Comparison of ENCODE assay signal across 19 cellular contexts in the genomic region with DNA sequence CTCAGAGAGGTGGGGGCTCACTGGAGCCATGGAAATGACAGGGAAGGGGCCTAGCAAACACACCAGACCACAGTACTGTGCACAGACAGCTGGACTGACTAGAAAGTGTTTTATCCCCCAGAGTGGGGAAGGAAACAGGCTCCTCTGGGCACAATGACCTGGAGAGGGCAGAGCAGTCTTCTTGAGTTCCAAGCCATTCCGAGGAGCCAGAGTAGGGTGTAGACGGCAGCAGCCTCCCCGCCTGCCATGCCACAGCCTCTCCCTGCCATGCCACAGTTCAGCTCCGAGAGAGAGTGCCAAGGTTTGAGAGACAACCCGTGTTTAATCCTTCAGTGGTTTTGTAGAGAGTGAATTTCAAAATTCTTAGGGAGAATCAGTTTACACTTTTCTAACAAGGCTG.
"Had no signal": no experiment of that assay in that cellular context is flagged by ENCODE, and none has a peak within 500 bp of the region (broad histone marks: within the 10 kb centered on the region; RNA-seq: fewer than 3 reads in every experiment).

No MANE protein-coding gene starts in this region.

- ATAC-seq: activated T-helper 17 cell treated with anti-CD3 and anti-CD28 coated beads, Interleukin-2, amount 50 U/mL, for 72 hours; gastroesophageal sphincter; left lung had no signal

- DNase-seq: activated CD4-positive, alpha-beta T cell treated with anti-CD3 and anti-CD28 coated beads, Interleukin-2, amount 50 U/mL, for 4 hours; activated CD4-positive, CD25-positive, alpha-beta regulatory T cell treated with anti-CD3 and anti-CD28 coated beads, Interleukin-2, amount 50 U/mL, for 72 hours; activated naive CD4-positive, alpha-beta T cell treated with Interleukin-2 at 50 U/mL for 16 hours; activated T-cell treated with anti-CD3 and anti-CD28 coated beads for 4 hours; anterior cingulate cortex; erythroblast; left lung; mammary epithelial cell; stimulated activated CD4-positive, alpha-beta T cell treated with anti-CD3 and anti-CD28 coated beads, Interleukin-15, amount 100 ng/mL, for 24 hours; stimulated activated CD4-positive, alpha-beta T cell treated with anti-CD3 and anti-CD28 coated beads, Interleukin-4, amount 100 ng/mL, for 1 hour; stimulated activated naive CD4-positive, alpha-beta T cell; T1000; transverse colon had no signal

- H3K27ac ChIP-seq: breast epithelium, dorsolateral prefrontal cortex, gastroesophageal sphincter, left lung, transverse colon, vagina had no signal

- H3K36me3 ChIP-seq: breast epithelium, gastroesophageal sphincter, left lung, transverse colon, vagina had no signal

- FAIRE-seq: islet of Langerhans had no signal

- H3K27me3 ChIP-seq: breast epithelium, dorsolateral prefrontal cortex, vagina had no signal

- H3K9me3 ChIP-seq: breast epithelium, gastroesophageal sphincter, left lung, transverse colon, vagina had no signal

- H3K4me3 ChIP-seq: breast epithelium, gastroesophageal sphincter, left lung, transverse colon, vagina had no signal
